ENCODE assay signal across 1 cellular context in genomic region chr3:51994530-51994929, GRCh38.
TF ChIP-seq lines count a peak whose summit lies in the region.

No MANE protein-coding gene starts in this region.

TF ChIP-seq in HepG2, 621 proteins besides CTCF, POLR2A, EP300 and RAD21:
- TF ChIP-seq, protein P1, sequence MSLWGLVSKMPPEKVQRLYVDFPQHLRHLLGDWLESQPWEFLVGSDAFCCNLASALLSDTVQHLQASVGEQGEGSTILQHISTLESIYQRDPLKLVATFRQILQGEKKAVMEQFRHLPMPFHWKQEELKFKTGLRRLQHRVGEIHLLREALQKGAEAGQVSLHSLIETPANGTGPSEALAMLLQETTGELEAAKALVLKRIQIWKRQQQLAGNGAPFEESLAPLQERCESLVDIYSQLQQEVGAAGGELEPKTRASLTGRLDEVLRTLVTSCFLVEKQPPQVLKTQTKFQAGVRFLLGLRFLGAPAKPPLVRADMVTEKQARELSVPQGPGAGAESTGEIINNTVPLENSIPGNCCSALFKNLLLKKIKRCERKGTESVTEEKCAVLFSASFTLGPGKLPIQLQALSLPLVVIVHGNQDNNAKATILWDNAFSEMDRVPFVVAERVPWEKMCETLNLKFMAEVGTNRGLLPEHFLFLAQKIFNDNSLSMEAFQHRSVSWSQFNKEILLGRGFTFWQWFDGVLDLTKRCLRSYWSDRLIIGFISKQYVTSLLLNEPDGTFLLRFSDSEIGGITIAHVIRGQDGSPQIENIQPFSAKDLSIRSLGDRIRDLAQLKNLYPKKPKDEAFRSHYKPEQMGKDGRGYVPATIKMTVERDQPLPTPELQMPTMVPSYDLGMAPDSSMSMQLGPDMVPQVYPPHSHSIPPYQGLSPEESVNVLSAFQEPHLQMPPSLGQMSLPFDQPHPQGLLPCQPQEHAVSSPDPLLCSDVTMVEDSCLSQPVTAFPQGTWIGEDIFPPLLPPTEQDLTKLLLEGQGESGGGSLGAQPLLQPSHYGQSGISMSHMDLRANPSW (CRISPR knock-in tag; IDR thresholded peaks at IDR 0.05; ENCODE audit: borderline replicate concordance): 0 out of 2 replicates have a peak, but pooled peaks have one; percentile 6
- TF ChIP-seq TBX2 (CRISPR knock-in tag; IDR thresholded peaks at IDR 0.05; ENCODE audit: borderline replicate concordance) (peak; percentile 43; the same call in 1 of the 2 replicates), ZFX (CRISPR knock-in tag; IDR thresholded peaks at IDR 0.05; ENCODE audit: low read depth) (no peak), KIAA2018 (CRISPR knock-in tag; IDR thresholded peaks at IDR 0.05; ENCODE audit: borderline replicate concordance) (no peak), POLR2G (IDR thresholded peaks at IDR 0.05; ENCODE audit: low read depth, low read length) (peak; percentile 60; the same call in 1 of the 2 replicates), RBFOX2 (IDR thresholded peaks at IDR 0.05; ENCODE audit: low read depth, low read length) (peak; percentile 46; the same call in 1 of the 2 replicates)
- TF ChIP-seq, protein P2, sequence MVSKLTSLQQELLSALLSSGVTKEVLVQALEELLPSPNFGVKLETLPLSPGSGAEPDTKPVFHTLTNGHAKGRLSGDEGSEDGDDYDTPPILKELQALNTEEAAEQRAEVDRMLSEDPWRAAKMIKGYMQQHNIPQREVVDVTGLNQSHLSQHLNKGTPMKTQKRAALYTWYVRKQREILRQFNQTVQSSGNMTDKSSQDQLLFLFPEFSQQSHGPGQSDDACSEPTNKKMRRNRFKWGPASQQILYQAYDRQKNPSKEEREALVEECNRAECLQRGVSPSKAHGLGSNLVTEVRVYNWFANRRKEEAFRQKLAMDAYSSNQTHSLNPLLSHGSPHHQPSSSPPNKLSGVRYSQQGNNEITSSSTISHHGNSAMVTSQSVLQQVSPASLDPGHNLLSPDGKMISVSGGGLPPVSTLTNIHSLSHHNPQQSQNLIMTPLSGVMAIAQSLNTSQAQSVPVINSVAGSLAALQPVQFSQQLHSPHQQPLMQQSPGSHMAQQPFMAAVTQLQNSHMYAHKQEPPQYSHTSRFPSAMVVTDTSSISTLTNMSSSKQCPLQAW (CRISPR knock-in tag; IDR thresholded peaks at IDR 0.05): peak; percentile 17; the same call in 1 of the 2 replicates
- TF ChIP-seq, protein P3, sequence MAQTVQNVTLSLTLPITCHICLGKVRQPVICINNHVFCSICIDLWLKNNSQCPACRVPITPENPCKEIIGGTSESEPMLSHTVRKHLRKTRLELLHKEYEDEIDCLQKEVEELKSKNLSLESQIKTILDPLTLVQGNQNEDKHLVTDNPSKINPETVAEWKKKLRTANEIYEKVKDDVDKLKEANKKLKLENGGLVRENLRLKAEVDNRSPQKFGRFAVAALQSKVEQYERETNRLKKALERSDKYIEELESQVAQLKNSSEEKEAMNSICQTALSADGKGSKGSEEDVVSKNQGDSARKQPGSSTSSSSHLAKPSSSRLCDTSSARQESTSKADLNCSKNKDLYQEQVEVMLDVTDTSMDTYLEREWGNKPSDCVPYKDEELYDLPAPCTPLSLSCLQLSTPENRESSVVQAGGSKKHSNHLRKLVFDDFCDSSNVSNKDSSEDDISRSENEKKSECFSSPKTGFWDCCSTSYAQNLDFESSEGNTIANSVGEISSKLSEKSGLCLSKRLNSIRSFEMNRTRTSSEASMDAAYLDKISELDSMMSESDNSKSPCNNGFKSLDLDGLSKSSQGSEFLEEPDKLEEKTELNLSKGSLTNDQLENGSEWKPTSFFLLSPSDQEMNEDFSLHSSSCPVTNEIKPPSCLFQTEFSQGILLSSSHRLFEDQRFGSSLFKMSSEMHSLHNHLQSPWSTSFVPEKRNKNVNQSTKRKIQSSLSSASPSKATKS (CRISPR knock-in tag; IDR thresholded peaks at IDR 0.05): no peak
